17 cellular contexts compared by ENCODE assay signal in the genomic region with DNA sequence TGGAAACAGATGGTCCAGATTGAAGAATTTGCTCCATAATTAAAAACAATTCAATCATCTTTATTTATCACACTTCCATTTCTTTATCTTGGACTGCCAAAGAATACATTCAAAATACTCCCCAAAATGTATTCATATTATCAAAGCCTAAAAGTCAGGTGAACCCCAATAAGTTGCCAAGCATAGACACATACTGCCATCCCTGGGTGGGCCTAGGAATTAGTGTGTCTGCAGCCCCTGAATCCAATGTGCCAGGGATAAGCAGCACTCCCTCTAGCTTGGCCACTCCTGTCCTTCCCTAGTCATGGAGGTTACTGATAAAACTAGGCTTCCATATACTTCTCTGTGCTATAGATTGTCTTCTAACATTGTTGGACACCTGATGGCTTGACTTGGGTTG.
DNase-seq lines count a peak whose midpoint lies in the region; ATAC-seq, FAIRE-seq and TF ChIP-seq lines count a peak whose summit lies in the region.
"Had no signal": no experiment of that assay in that cellular context is flagged by ENCODE, and none has a peak within 500 bp of the region (broad histone marks: within the 10 kb centered on the region; RNA-seq: fewer than 3 reads in every experiment).

No MANE protein-coding gene starts in this region.

- H3K4me2 ChIP-seq in GM12878 (ENCODE audit: control insufficient read depth, insufficient read depth), result no peak overlapping the region

- peaks cover 2 to 8% of the 10 kb centered on the region in 2 donors for H3K4me1 Mint-ChIP-seq in stimulated activated naive B cell treated with anti-CD40 and anti-IgM and Interleukin-4, amounts not matched to agents 10 μg/mL and 1 μg/mL and 100 μg/mL, for 72 hours

- no peak for FAIRE-seq in GM12878 (lab: Jason Lieb, UNC)
- FAIRE-seq: G401.6, GM12892, GM18507 had no signal

- TF ChIP-seq CTCF in BE2C (IDR thresholded peaks at IDR 0.05; ENCODE audit: low read depth, low read length), result peak; percentile 40
- TF ChIP-seq CTCF in GM12873 (IDR thresholded peaks at IDR 0.05; ENCODE audit: insufficient read depth, low read depth, low read length, missing control alignments), result peak; percentile 8
- TF ChIP-seq CTCF in GM12878 (IDR thresholded peaks at IDR 0.05 in 2 of 3, conservative IDR thresholded peaks at IDR 0.05 in 1 of 3; ENCODE audit: control insufficient read depth in 2 of 3, extremely low read depth in 1 of 3, insufficient read depth in 1 of 3, low read depth in 3 of 3, low read length in 3 of 3), result peak in 1 of 3 experiments; percentile 6; a peak in 1 of 6 replicates
- TF ChIP-seq CTCF in kidney epithelial cell (IDR thresholded peaks at IDR 0.05; ENCODE audit: insufficient read depth, low read length, poor library complexity, severe bottlenecking), result peak; percentile 2

- intact Hi-C loops in GM12878 (cut with micrococcal nuclease; ENCODE audit: unreplicated experiment), result no loop called here

- DNase-seq in BE2C, result no peak
- no peak for DNase-seq in GM12878 (ENCODE audit: low read depth, low spot score)
- no peak for DNase-seq in kidney epithelial cell (ENCODE audit: low read depth)
- no peak for DNase-seq in stimulated activated naive CD4-positive, alpha-beta T cell (lab: John Stamatoyannopoulos, UW)
- DNase-seq in AG08396 (ENCODE audit: low spot score), result no peak
- no peak for DNase-seq in stimulated activated naive B cell treated with anti-CD40 and anti-IgM and Interleukin-4, amounts not matched to agents 10 μg/mL and 1 μg/mL and 100 μg/mL, for 72 hours
- DNase-seq: GM23248, NCI-H1092 treated with DMSO at 0.1 percent for 48 hours, NCI-H2171 treated with DMSO at 0.1 percent for 48 hours, NCI-H446, SJCRH30 had no signal

- H3K27me3 ChIP-seq in BE2C (no peaks in the 10 kb centered on the region), GM12878 (replicated peaks in 1 of 2; ENCODE audit: control insufficient read depth in 2 of 2, insufficient read depth in 2 of 2, low read length in 1 of 2) (no peaks in the 10 kb centered on the region), kidney epithelial cell (ENCODE audit: control insufficient read depth, insufficient read depth, low read length) (no peaks in the 10 kb centered on the region)
- H3K27me3 ChIP-seq: SJCRH30 had no signal

- no peak overlapping the region for H3K27ac Mint-ChIP-seq in stimulated activated naive B cell treated with anti-CD40 and anti-IgM and Interleukin-4, amounts not matched to agents 10 μg/mL and 1 μg/mL and 100 μg/mL, for 72 hours

- no peak overlapping the region for H2AFZ ChIP-seq in GM12878 (ENCODE audit: control insufficient read depth, low read depth, low read length)
- H2AFZ ChIP-seq: GM23248 had no signal

- no peak for ATAC-seq in GM12878
- ATAC-seq in stimulated activated naive B cell treated with anti-CD40 and anti-IgM and Interleukin-4, amounts not matched to agents 10 μg/mL and 1 μg/mL and 100 μg/mL, for 72 hours (replicated peaks), result no peak
- ATAC-seq: Panc1 had no signal

- no peaks in the 10 kb centered on the region for H3K79me2 ChIP-seq in GM12878 (ENCODE audit: control insufficient read depth, insufficient read depth, low read length)

- peaks cover 0 to 1% of the 10 kb centered on the region in 2 donors for H3K9me3 Mint-ChIP-seq in stimulated activated naive B cell treated with anti-CD40 and anti-IgM and Interleukin-4, amounts not matched to agents 10 μg/mL and 1 μg/mL and 100 μg/mL, for 72 hours

- H3K4me1 ChIP-seq in BE2C, result no peaks in the 10 kb centered on the region; the same call in 1 of the 2 replicates
- H3K4me1 ChIP-seq in GM12878 (ENCODE audit: control insufficient read depth, insufficient read depth, low read length), result no peaks in the 10 kb centered on the region
- H3K4me1 ChIP-seq: SJCRH30 had no signal

- H3K9ac ChIP-seq in GM12878 (ENCODE audit: control insufficient read depth, insufficient read depth, low read length), result no peak overlapping the region
- H3K9ac ChIP-seq: GM23248 had no signal

- BruUV-seq in GM12878 (replicated peaks; lab: Mats Ljungman, UMichigan), result no TSS peak

- H3K36me3 Mint-ChIP-seq in stimulated activated naive B cell treated with anti-CD40 and anti-IgM and Interleukin-4, amounts not matched to agents 10 μg/mL and 1 μg/mL and 100 μg/mL, for 72 hours, result no peaks in the 10 kb centered on the region

- no peak for TF ChIP-seq EP300 in GM12878 (IDR thresholded peaks at IDR 0.05; ENCODE audit: borderline replicate concordance in 1 of 2, control insufficient read depth in 1 of 2, low read depth in 2 of 2, low read length in 2 of 2)

- TF ChIP-seq RAD21 in GM12878 (IDR thresholded peaks at IDR 0.05; ENCODE audit: insufficient read depth, low read depth, low read length), result peak; percentile 22; the same call in 1 of the 2 replicates

- CTCF ChIA-PET in GM12878 (lab: Yijun Ruan, JAX), result interaction anchor here (0.7 kb wide), 1 partner anchor 8 kb away, joined by 3 read pairs; no protein-coding TSS in a partner anchor

- RAD21 ChIA-PET in GM12878 (lab: Charles Lee; ENCODE audit: unreplicated experiment), result no interaction called here

- in situ Hi-C loops in GM12878 (cut with MboI), result no loop called here

- H3K4me3 ChIP-seq in BE2C (ENCODE audit: low read depth, low read length), result no peak overlapping the region
- H3K4me3 ChIP-seq in GM12878, result no peak overlapping the region
- no peak overlapping the region for H3K4me3 ChIP-seq in kidney epithelial cell (ENCODE audit: low read depth, low read length)
- H3K4me3 ChIP-seq: GM23248, SJCRH30 had no signal

- H3K27ac ChIP-seq in GM12878 (ENCODE audit: control insufficient read depth, insufficient read depth), result no peak overlapping the region
- H3K27ac ChIP-seq: C4-2B, GM23248, SJCRH30 had no signal

- no peaks in the 10 kb centered on the region for H4K20me1 ChIP-seq in GM12878 (ENCODE audit: control insufficient read depth, insufficient read depth)

- H3K9me3 ChIP-seq in BE2C (no peaks in the 10 kb centered on the region), GM12878 (replicated peaks; ENCODE audit: control insufficient read depth, insufficient read depth, low read length) (no peaks in the 10 kb centered on the region)
- H3K9me3 ChIP-seq: SJCRH30 had no signal

- H3K27me3 Mint-ChIP-seq in stimulated activated naive B cell treated with anti-CD40 and anti-IgM and Interleukin-4, amounts not matched to agents 10 μg/mL and 1 μg/mL and 100 μg/mL, for 72 hours, result peaks cover 31 to 40% of the 10 kb centered on the region in 2 donors

- H3K4me3 Mint-ChIP-seq in stimulated activated naive B cell treated with anti-CD40 and anti-IgM and Interleukin-4, amounts not matched to agents 10 μg/mL and 1 μg/mL and 100 μg/mL, for 72 hours, result no peak overlapping the region

- SMC1A ChIA-PET in GM12878 (lab: Charles Lee; ENCODE audit: uncharacterized antibody, unreplicated experiment), result no interaction called here

- POLR2A ChIA-PET in GM12878 (lab: Charles Lee), result no interaction called here

- no peak for TF ChIP-seq POLR2A in GM12878 (IDR thresholded peaks at IDR 0.05; ENCODE audit: low read depth, low read length)

- H3K36me3 ChIP-seq in BE2C (no peaks in the 10 kb centered on the region), GM12878 (ENCODE audit: control insufficient read depth in 2 of 2, insufficient read depth in 2 of 2, low read length in 1 of 2) (no peaks in the 10 kb centered on the region), kidney epithelial cell (ENCODE audit: control insufficient read depth, insufficient read depth, low read length) (no peaks in the 10 kb centered on the region)
- H3K36me3 ChIP-seq: SJCRH30 had no signal

TF ChIP-seq in GM12878, 131 proteins besides CTCF, POLR2A, EP300 and RAD21 (continues in another document):
- TF ChIP-seq TCF3 (IDR thresholded peaks at IDR 0.05; ENCODE audit: borderline replicate concordance, insufficient read depth, low read depth, low read length), result no peak
- TF ChIP-seq ZBTB40 (IDR thresholded peaks at IDR 0.05; ENCODE audit: borderline replicate concordance), result no peak
- TF ChIP-seq SUPT20H (IDR thresholded peaks at IDR 0.05; ENCODE audit: borderline replicate concordance, control insufficient read depth, low read depth, low read length), result no peak
- TF ChIP-seq POU2F2 (IDR thresholded peaks at IDR 0.05; ENCODE audit: borderline replicate concordance, low read depth, low read length), result no peak
- no peak for TF ChIP-seq SIN3A (IDR thresholded peaks at IDR 0.05; ENCODE audit: low read depth, low read length)
- TF ChIP-seq GATAD2B (conservative IDR thresholded peaks at IDR 0.05; ENCODE audit: low read depth), result no peak
